Comparison of ENCODE assay signal across 8 cellular contexts in the genomic region with DNA sequence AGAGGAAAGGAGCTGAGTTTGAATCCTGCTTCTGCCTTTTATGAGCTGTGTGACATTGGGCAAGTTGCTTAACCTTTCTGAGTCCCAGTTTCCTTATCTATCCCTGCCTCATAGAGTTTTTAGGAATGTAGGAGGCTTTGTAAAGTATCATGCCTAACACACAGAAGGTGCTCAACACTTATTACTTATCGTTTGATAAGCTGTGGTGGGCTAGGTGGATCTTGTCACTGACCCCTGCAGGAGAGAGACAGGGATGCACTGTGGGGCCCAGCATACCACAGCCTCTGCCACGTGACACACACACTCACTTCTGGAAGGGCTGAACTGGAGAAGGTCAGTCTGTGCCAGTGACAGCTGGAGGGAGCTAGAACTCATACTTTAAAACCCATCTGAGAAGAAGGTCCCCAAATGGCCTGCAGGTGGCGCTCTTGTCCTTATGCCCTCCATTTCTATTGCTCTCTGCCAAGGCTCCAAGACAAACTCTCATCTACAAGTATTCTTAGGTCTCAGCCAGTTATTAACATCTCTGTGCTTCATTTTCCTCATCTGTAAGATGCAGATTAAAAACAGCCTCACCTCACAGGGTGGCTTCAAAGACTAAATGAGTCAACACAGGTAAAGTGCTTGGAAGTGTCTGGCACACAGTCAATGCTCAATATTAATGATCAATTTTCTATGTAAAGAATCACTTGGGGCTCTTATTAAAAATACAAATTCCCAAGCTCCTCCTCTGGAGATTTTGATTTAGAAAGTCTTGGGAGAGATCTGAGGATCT. TPM values are rescaled to one million over a fixed set of nuclear protein-coding genes. Genes with fewer than 3 reads are reported as not detected.
DNase-seq lines count a peak whose midpoint lies in the region; ATAC-seq, FAIRE-seq and TF ChIP-seq lines count a peak whose summit lies in the region.

No MANE protein-coding gene starts in this region.

- no peak overlapping the region for H3K4me3 ChIP-seq in right atrium auricular region

- POLR2A ChIA-PET in activated naive CD8-positive, alpha-beta T cell treated with anti-CD3 and anti-CD28 coated beads, Interleukin-2, amount 10 ng/mL, durations not matched to agents 7 days and 5 days (lab: Charles Lee) = no interaction called here

- TF ChIP-seq CTCF in GM10266 (IDR thresholded peaks at IDR 0.05; ENCODE audit: control insufficient read depth, insufficient read depth, low read depth, missing control alignments) = peak; percentile 76
- TF ChIP-seq CTCF in LNCAP (IDR thresholded peaks at IDR 0.05) = peak; percentile 93
- peak; percentile 57 to 82 for TF ChIP-seq CTCF in right atrium auricular region (IDR thresholded peaks at IDR 0.05)

- H3K27me3 Mint-ChIP-seq in activated naive CD8-positive, alpha-beta T cell treated with anti-CD3 and anti-CD28 coated beads, Interleukin-2, amount 10 ng/mL, durations not matched to agents 7 days and 5 days = peaks cover 3% of the 10 kb centered on the region

- no peak overlapping the region for H3K4me3 Mint-ChIP-seq in activated naive CD8-positive, alpha-beta T cell treated with anti-CD3 and anti-CD28 coated beads, Interleukin-2, amount 10 ng/mL, durations not matched to agents 7 days and 5 days

- FAIRE-seq in H54 (lab: Jason Lieb, UNC) = peak; percentile 77

- TF ChIP-seq POLR2A in H54 (IDR thresholded peaks at IDR 0.05; ENCODE audit: low read depth, low read length) = no peak

- H3K27me3 ChIP-seq in right atrium auricular region = no peaks in the 10 kb centered on the region

- H3K9me3 Mint-ChIP-seq in activated naive CD8-positive, alpha-beta T cell treated with anti-CD3 and anti-CD28 coated beads, Interleukin-2, amount 10 ng/mL, durations not matched to agents 7 days and 5 days = no peaks in the 10 kb centered on the region

- peak; percentile 74 for DNase-seq in GM10266 (ENCODE audit: extremely low spot score)
- peak; percentile 87 for DNase-seq in H54 (ENCODE audit: insufficient read length, low spot score)
- DNase-seq in SIG-M5 (lab: John Stamatoyannopoulos, UW) = peak; percentile 57
- peak; percentile 66 for DNase-seq in activated naive CD8-positive, alpha-beta T cell treated with anti-CD3 and anti-CD28 coated beads, Interleukin-2, amount 10 ng/mL, durations not matched to agents 7 days and 5 days
- peak; percentile 71 for DNase-seq in right atrium auricular region (ENCODE audit: low spot score)
- peak; percentile 65 for DNase-seq in retina
- DNase-seq in middle frontal gyrus (ENCODE audit: extremely low spot score, low spot score) = no peak

- H3K4me1 Mint-ChIP-seq in activated naive CD8-positive, alpha-beta T cell treated with anti-CD3 and anti-CD28 coated beads, Interleukin-2, amount 10 ng/mL, durations not matched to agents 7 days and 5 days = peaks cover 1% of the 10 kb centered on the region

- ATAC-seq in activated naive CD8-positive, alpha-beta T cell treated with anti-CD3 and anti-CD28 coated beads, Interleukin-2, amount 10 ng/mL, durations not matched to agents 7 days and 5 days (ENCODE audit: low read depth) = peak; percentile 72

- H3K27ac Mint-ChIP-seq in activated naive CD8-positive, alpha-beta T cell treated with anti-CD3 and anti-CD28 coated beads, Interleukin-2, amount 10 ng/mL, durations not matched to agents 7 days and 5 days = no peak overlapping the region

- H3K27ac ChIP-seq in right atrium auricular region = no peak overlapping the region

- H3K36me3 ChIP-seq in right atrium auricular region = peaks cover 7% of the 10 kb centered on the region

- no peaks in the 10 kb centered on the region for H3K36me3 Mint-ChIP-seq in activated naive CD8-positive, alpha-beta T cell treated with anti-CD3 and anti-CD28 coated beads, Interleukin-2, amount 10 ng/mL, durations not matched to agents 7 days and 5 days

- no peaks in the 10 kb centered on the region for H3K9me3 ChIP-seq in right atrium auricular region

- no peaks in the 10 kb centered on the region for H3K4me1 ChIP-seq in right atrium auricular region

RNA-seq across cellular contexts. Expression of a gene that starts 57.5 kb away (rescaled TPM):
- 10 to 100 TPM; 19.3 to 21.9 TPM for total RNA-seq in activated naive CD8-positive, alpha-beta T cell treated with anti-CD3 and anti-CD28 coated beads, Interleukin-2, amount 10 ng/mL, durations not matched to agents 7 days and 5 days
- 10 to 100 TPM; 22.7 to 28.6 TPM for total RNA-seq in right atrium auricular region
